In the genomic region with DNA sequence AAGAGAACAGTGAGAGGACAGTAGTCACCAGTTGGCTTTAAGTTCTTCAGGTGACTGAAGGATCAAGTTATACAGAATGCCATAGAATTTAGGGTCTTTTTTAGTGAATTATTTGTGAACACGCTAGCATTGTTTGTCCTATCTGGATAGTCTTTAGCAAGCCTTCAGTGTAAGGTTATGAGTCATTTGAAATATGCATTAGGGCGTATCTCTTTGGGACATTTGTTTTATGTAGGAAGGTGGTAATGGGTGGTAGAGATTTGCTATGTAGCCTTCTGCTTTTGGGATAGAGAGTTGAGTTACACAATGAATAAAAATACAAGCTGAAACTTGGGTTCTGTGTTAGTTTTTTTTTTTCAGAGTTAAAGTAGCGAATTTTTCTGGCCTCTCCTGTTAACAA, we compare ENCODE assay signal across 22 cellular contexts. TPM values are rescaled to one million over a fixed set of nuclear protein-coding genes. Genes with fewer than 3 reads are reported as not detected.
DNase-seq lines count a peak whose midpoint lies in the region; ATAC-seq, FAIRE-seq and TF ChIP-seq lines count a peak whose summit lies in the region.
"Had no signal": no experiment of that assay in that cellular context is flagged by ENCODE, and none has a peak within 500 bp of the region (broad histone marks: within the 10 kb centered on the region; RNA-seq: fewer than 3 reads in every experiment).

No MANE protein-coding gene starts in this region.

- no peak overlapping the region for H2AFZ ChIP-seq in K562 (ENCODE audit: low read depth, low read length)

- no peak overlapping the region for H3K27ac ChIP-seq in K562 (ENCODE audit: extremely low read depth, low read depth, low read length)
- H3K27ac ChIP-seq: ascending aorta, left ventricle myocardium inferior had no signal

- TSS peak; percentile 12 for BruUV-seq in K562 (replicated peaks; lab: Mats Ljungman, UMichigan)

- no peak overlapping the region for H3K4me3 Mint-ChIP-seq in activated CD4-positive, alpha-beta T cell treated with anti-CD3 and anti-CD28 coated beads, Interleukin-2, amount 10 ng/mL, durations not matched to agents 24 days and 14 days
- H3K4me3 Mint-ChIP-seq in memory B cell: no peak overlapping the region

- no peak overlapping the region for H3K4me2 ChIP-seq in K562 (ENCODE audit: insufficient read depth, low read length)

- no peak for TF ChIP-seq CTCF in K562 (IDR thresholded peaks at IDR 0.05 in 2 of 3, conservative IDR thresholded peaks at IDR 0.05 in 1 of 3; ENCODE audit: insufficient read depth in 2 of 3, low read depth in 1 of 3, low read length in 3 of 3)

- H3K27me3 Mint-ChIP-seq in activated CD4-positive, alpha-beta T cell treated with anti-CD3 and anti-CD28 coated beads, Interleukin-2, amount 10 ng/mL, durations not matched to agents 24 days and 14 days: no peaks in the 10 kb centered on the region
- no peaks in the 10 kb centered on the region for H3K27me3 Mint-ChIP-seq in memory B cell

- H3K4me1 ChIP-seq in K562 (replicated peaks in 1 of 2; ENCODE audit: control insufficient read depth in 2 of 2, insufficient read depth in 2 of 2, low read length in 2 of 2): no peaks in the 10 kb centered on the region

- in situ Hi-C loops in K562 (cut with MboI): no loop called here

- DNase-seq in activated CD4-positive, alpha-beta T cell treated with anti-CD3 and anti-CD28 coated beads, Interleukin-2, amount 10 ng/mL, durations not matched to agents 24 days and 14 days: peak; percentile 11
- DNase-seq in activated CD4-positive, alpha-beta T cell treated with anti-CD3 and anti-CD28 coated beads, Interleukin-2, amount 50 U/mL, for 4 hours: no peak
- DNase-seq in HCEC 1CT (peak; percentile 40), K562 (ENCODE audit: extremely low read depth in 1 of 4, low spot score in 3 of 4) (peak in 1 of 4 experiments; percentile 19), memory B cell (ENCODE audit: low spot score in 2 of 2) (no peak), NK-92 (lab: John Stamatoyannopoulos, UW; ENCODE audit: unreplicated experiment) (no peak), NCI-H1930 (lab: John Stamatoyannopoulos, UW) (no peak), H4 (ENCODE audit: low spot score) (no peak)
- DNase-seq: 8988T; cerebellar nuclear complex; effector memory CD4-positive, alpha-beta T cell; left ventricle myocardium inferior; NCI-H1105 treated with DMSO at 0.1 percent for 48 hours; NCI-H2107; NCI-H510A treated with DMSO at 0.1 percent for 48 hours; RPMI8226; substantia nigra; T1000 had no signal

- intact Hi-C loops in activated CD4-positive, alpha-beta T cell treated with anti-CD3 and anti-CD28 coated beads, Interleukin-2, amount 10 ng/mL, durations not matched to agents 24 days and 14 days (cut with micrococcal nuclease): no loop called here
- intact Hi-C loops in K562 (cut with micrococcal nuclease): no loop called here

- no peaks in the 10 kb centered on the region for H3K27me3 ChIP-seq in K562 (ENCODE audit: control insufficient read depth in 2 of 2, insufficient read depth in 2 of 2, low read length in 2 of 2)
- H3K27me3 ChIP-seq: ascending aorta had no signal

- H3K9me1 ChIP-seq in K562 (ENCODE audit: control insufficient read depth, insufficient read depth, low read length): no peaks in the 10 kb centered on the region

- 80% methylated on average over 3 of the region's 3 CpGs for WGBS in K562 (ENCODE audit: insufficient coverage, low coverage, missing lambda C conversion rate)

- H3K79me2 ChIP-seq in K562 (ENCODE audit: control insufficient read depth, insufficient read depth, low read length): peaks cover 78% of the 10 kb centered on the region

- no peaks in the 10 kb centered on the region for H3K9me3 Mint-ChIP-seq in activated CD4-positive, alpha-beta T cell treated with anti-CD3 and anti-CD28 coated beads, Interleukin-2, amount 10 ng/mL, durations not matched to agents 24 days and 14 days
- H3K9me3 Mint-ChIP-seq in memory B cell: no peaks in the 10 kb centered on the region

- CTCF ChIA-PET in K562 (lab: Yijun Ruan, JAX; ENCODE audit: low intra/inter-chr PET ratio): no interaction called here

- no peak for TF ChIP-seq RAD21 in K562 (CRISPR knock-in tag; conservative IDR thresholded peaks at IDR 0.05 in 1 of 2, IDR thresholded peaks at IDR 0.05 in 1 of 2)

- H3K36me3 Mint-ChIP-seq in activated CD4-positive, alpha-beta T cell treated with anti-CD3 and anti-CD28 coated beads, Interleukin-2, amount 10 ng/mL, durations not matched to agents 24 days and 14 days (ENCODE audit: low read depth): peaks cover 28% of the 10 kb centered on the region
- H3K36me3 Mint-ChIP-seq in memory B cell: peaks cover 13% of the 10 kb centered on the region

- peaks cover 65% of the 10 kb centered on the region for H3K36me3 ChIP-seq in K562 (ENCODE audit: control insufficient read depth, insufficient read depth, low read length)

- no peak overlapping the region for H3K9ac ChIP-seq in K562 (ENCODE audit: insufficient read depth in 1 of 2, low read depth in 2 of 2, low read length in 2 of 2)

- peaks cover 17% of the 10 kb centered on the region for H3K4me1 Mint-ChIP-seq in activated CD4-positive, alpha-beta T cell treated with anti-CD3 and anti-CD28 coated beads, Interleukin-2, amount 10 ng/mL, durations not matched to agents 24 days and 14 days
- H3K4me1 Mint-ChIP-seq in memory B cell: peaks cover 15% of the 10 kb centered on the region

- ATAC-seq in K562 (no peak; the same call in 1 of the 3 replicates), memory B cell (ENCODE audit: low read depth) (no peak)
- ATAC-seq: activated CD4-positive, CD25-positive, alpha-beta regulatory T cell treated with anti-CD3 and anti-CD28 coated beads, Interleukin-2, amount 50 U/mL, for 24 hours; SK-N-SH treated with all-trans-retinoic acid at 6 μM for 48 hours had no signal

- H3K9me3 ChIP-seq in K562 (replicated peaks; ENCODE audit: control insufficient read depth, insufficient read depth, low read depth, low read length): no peaks in the 10 kb centered on the region
- H3K9me3 ChIP-seq: ascending aorta, left ventricle myocardium inferior had no signal

- POLR2A ChIA-PET in K562 (lab: Yijun Ruan, JAX): interaction anchor here (0.9 kb wide), 1 partner anchor 157 kb away, joined by 3 read pairs; no protein-coding TSS in a partner anchor

- H3K27ac Mint-ChIP-seq in activated CD4-positive, alpha-beta T cell treated with anti-CD3 and anti-CD28 coated beads, Interleukin-2, amount 10 ng/mL, durations not matched to agents 24 days and 14 days: no peak overlapping the region
- peak overlapping the region; percentile 59 for H3K27ac Mint-ChIP-seq in memory B cell

- no peak for TF ChIP-seq POLR2A in K562 (conservative IDR thresholded peaks at IDR 0.05)

- no peak for FAIRE-seq in K562 (lab: Jason Lieb, UNC)
- FAIRE-seq: urothelium cell line had no signal

- no peak for TF ChIP-seq EP300 in K562 (IDR thresholded peaks at IDR 0.05; ENCODE audit: low read length)

- H3K4me3 ChIP-seq in K562: no peak overlapping the region
- H3K4me3 ChIP-seq: ascending aorta, left ventricle myocardium inferior had no signal

- H4K20me1 ChIP-seq in K562 (replicated peaks; ENCODE audit: control insufficient read depth, insufficient read depth, low read length): no peaks in the 10 kb centered on the region

TF ChIP-seq in K562, 482 proteins besides CTCF, POLR2A, EP300 and RAD21 (continues in another document):
- TF ChIP-seq TAF1 (IDR thresholded peaks at IDR 0.05; ENCODE audit: control insufficient read depth, extremely low read depth, insufficient read depth, low read length, severe bottlenecking) (no peak), MYBL2 (IDR thresholded peaks at IDR 0.05; ENCODE audit: low read depth) (no peak), MYBL2 (CRISPR knock-in tag; IDR thresholded peaks at IDR 0.05; ENCODE audit: borderline replicate concordance) (no peak), ZNF184 (CRISPR knock-in tag; IDR thresholded peaks at IDR 0.05) (no peak), NFE2 (IDR thresholded peaks at IDR 0.05; ENCODE audit: low read depth) (no peak)
- TF ChIP-seq, protein P1, sequence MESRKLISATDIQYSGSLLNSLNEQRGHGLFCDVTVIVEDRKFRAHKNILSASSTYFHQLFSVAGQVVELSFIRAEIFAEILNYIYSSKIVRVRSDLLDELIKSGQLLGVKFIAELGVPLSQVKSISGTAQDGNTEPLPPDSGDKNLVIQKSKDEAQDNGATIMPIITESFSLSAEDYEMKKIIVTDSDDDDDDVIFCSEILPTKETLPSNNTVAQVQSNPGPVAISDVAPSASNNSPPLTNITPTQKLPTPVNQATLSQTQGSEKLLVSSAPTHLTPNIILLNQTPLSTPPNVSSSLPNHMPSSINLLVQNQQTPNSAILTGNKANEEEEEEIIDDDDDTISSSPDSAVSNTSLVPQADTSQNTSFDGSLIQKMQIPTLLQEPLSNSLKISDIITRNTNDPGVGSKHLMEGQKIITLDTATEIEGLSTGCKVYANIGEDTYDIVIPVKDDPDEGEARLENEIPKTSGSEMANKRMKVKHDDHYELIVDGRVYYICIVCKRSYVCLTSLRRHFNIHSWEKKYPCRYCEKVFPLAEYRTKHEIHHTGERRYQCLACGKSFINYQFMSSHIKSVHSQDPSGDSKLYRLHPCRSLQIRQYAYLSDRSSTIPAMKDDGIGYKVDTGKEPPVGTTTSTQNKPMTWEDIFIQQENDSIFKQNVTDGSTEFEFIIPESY (CRISPR knock-in tag; IDR thresholded peaks at IDR 0.05): no peak

RNA-seq across cellular contexts. Expression of gene ACTR2, which starts 13.0 kb away (rescaled TPM):
- 298 TPM in 2 replicates for total RNA-seq in activated CD4-positive, alpha-beta T cell treated with anti-CD3 and anti-CD28 coated beads, Interleukin-2, amount 10 ng/mL, durations not matched to agents 24 days and 14 days
- total RNA-seq in K562 (2011; cell fraction: chromatin; rRNA removed; ENCODE audit: low replicate concordance): 19.1 and 38.4 TPM in 2 replicates
- 12.6 and 16.7 TPM in 2 replicates for total RNA-seq in K562 (2011; cell fraction: nucleolus; rRNA removed)
- total RNA-seq in K562 (2011; cell fraction: nucleoplasm; rRNA removed): 26.9 and 40.4 TPM in 2 replicates
- total RNA-seq in K562 (2014; rRNA removed): 56.3 and 65.8 TPM in 2 replicates
- 98.5 and 124 TPM in 2 replicates for total RNA-seq in K562 (2014; rRNA removed; fragmentation: Illumina TruSeq; extraction: Trizol)
- 96.3 and 108 TPM in 2 replicates for total RNA-seq in K562 (2015; rRNA removed; fragmentation: Illumina TruSeq; extraction: Trizol)
- 215 and 239 TPM in 2 replicates for total RNA-seq in K562 (2021)
- polyA plus RNA-seq in K562 (2011; rRNA removed): 127 and 179 TPM in 2 replicates
- polyA plus RNA-seq in K562 (2011; cell fraction: cytosol; rRNA removed): 27.6 and 80.2 TPM in 2 replicates
- polyA plus RNA-seq in K562 (2011; cell fraction: nucleus; rRNA removed): 12.3 and 25.4 TPM in 2 replicates
- 219 and 224 TPM in 2 replicates for polyA plus RNA-seq in K562 (2012)
- polyA plus RNA-seq in K562 (2014; fragmentation: Illumina TruSeq; extraction: Trizol): 183 and 192 TPM in 2 replicates
- polyA plus RNA-seq in K562 (2014; fragmentation: Nextera tagmentation; extraction: Ambion mirVana): 10 to 100 TPM; 47.3 to 57.3 TPM
- 118 and 122 TPM in 2 replicates for polyA plus RNA-seq in K562 (2014; rRNA removed)
- polyA minus RNA-seq in K562 (2011; rRNA and poly(A)+ RNA removed): 156 and 194 TPM in 2 replicates
- polyA minus RNA-seq in K562 (2011; cell fraction: cytosol; rRNA and poly(A)+ RNA removed): 86.4 and 105 TPM in 2 replicates
- 7.8 and 20.1 TPM in 2 replicates for polyA minus RNA-seq in K562 (2011; cell fraction: nucleus; rRNA and poly(A)+ RNA removed)
- 28.0 and 45.3 TPM in 2 replicates for total RNA-seq in H4 (2014; rRNA removed; shearing (Covaris generic))

Comparison
In these comparisons a context has a peak if more than half of its experiments do, and no peak if none do; other contexts are left out.
1. DNase-seq: peak in activated CD4-positive, alpha-beta T cell treated with anti-CD3 and anti-CD28 coated beads, Interleukin-2, amount 10 ng/mL, durations not matched to agents 24 days and 14 days (single experiment) and HCEC 1CT (single experiment); none in activated CD4-positive, alpha-beta T cell treated with anti-CD3 and anti-CD28 coated beads, Interleukin-2, amount 50 U/mL, for 4 hours (0 of 2), memory B cell (0 of 2), NK-92 (single experiment), NCI-H1930 (0 of 2) and H4 (single experiment).